Comparison of ENCODE assay signal across 8 cellular contexts in genomic region chr17:82351713-82352488, GRCh38. TPM values are rescaled to one million over a fixed set of nuclear protein-coding genes. Genes with fewer than 3 reads are reported as not detected.
DNase-seq lines count a peak whose midpoint lies in the region; ATAC-seq lines count a peak whose summit lies in the region.

No MANE protein-coding gene starts in this region.

- H3K9me3 Mint-ChIP-seq in central memory CD8-positive, alpha-beta T cell, result no peaks in the 10 kb centered on the region

- H3K4me3 Mint-ChIP-seq in central memory CD8-positive, alpha-beta T cell, result no peak overlapping the region

- intact Hi-C loops in left colon (cut with DNase I, micrococcal nuclease), result loop anchor here (5.0 to 10.0 kb wide), 3 partner anchors 60 to 423 kb away; no protein-coding TSS in a partner anchor

- peaks cover 4% of the 10 kb centered on the region for H3K36me3 Mint-ChIP-seq in central memory CD8-positive, alpha-beta T cell (ENCODE audit: insufficient read depth)

- H3K27me3 Mint-ChIP-seq in central memory CD8-positive, alpha-beta T cell, result peaks cover 28% of the 10 kb centered on the region

- H3K27ac Mint-ChIP-seq in central memory CD8-positive, alpha-beta T cell (ENCODE audit: low read depth), result no peak overlapping the region

- peak; percentile 61 for ATAC-seq in HG02642 (IDR thresholded peaks at IDR 0.05; ENCODE audit: poor library complexity, unreplicated experiment)
- ATAC-seq in central memory CD8-positive, alpha-beta T cell (replicated peaks; ENCODE audit: extremely low read depth, poor library complexity, severe bottlenecking), result peak; percentile 76
- ATAC-seq in left colon, result peak; percentile 83

- peak; percentile 62 for DNase-seq in DMS 273 treated with DMSO at 0.1 percent for 48 hours (lab: John Stamatoyannopoulos, UW)
- peak; percentile 86 for DNase-seq in NCI-H345 treated with DMSO at 0.1 percent for 48 hours (lab: John Stamatoyannopoulos, UW; ENCODE audit: unreplicated experiment)
- peak; percentile 85 for DNase-seq in activated CD4-positive, CD25-positive, alpha-beta regulatory T cell treated with anti-CD3 and anti-CD28 coated beads, Interleukin-2, amount 50 U/mL, for 72 hours
- peak; percentile 71 to 76 for DNase-seq in central memory CD8-positive, alpha-beta T cell (ENCODE audit: low spot score in 2 of 2)
- peak; percentile 75 to 91 for DNase-seq in left colon
- DNase-seq in stimulated activated CD4-positive, alpha-beta T cell treated with anti-CD3 and anti-CD28 coated beads, Interleukin-2, amount 100 ng/mL, for 48 hours, result peak; percentile 84 to 89
- DNase-seq in cortex of kidney (lab: John Stamatoyannopoulos, UW), result no peak

- no peaks in the 10 kb centered on the region for H3K4me1 Mint-ChIP-seq in central memory CD8-positive, alpha-beta T cell

RNA-seq across cellular contexts. Expression of gene TEX19, which starts 7.1 kb away (rescaled TPM):
- not detected for total RNA-seq in left colon

RNA-seq across cellular contexts. Expression of gene SECTM1, which starts 18.3 kb away (rescaled TPM):
- 100 to 1,000 TPM in 1 of 2 donors, 10 to 100 TPM in 1; 78.5 to 127 TPM for total RNA-seq in left colon

RNA-seq across cellular contexts. Expression of gene UTS2R, which starts 19.7 kb away (rescaled TPM):
- not detected for total RNA-seq in left colon

RNA-seq across cellular contexts. Expression of gene CD7, which starts 34.5 kb away (rescaled TPM):
- 10 to 100 TPM in 1 of 2 donors, 1 to 10 TPM in 1; 5.2 to 10.0 TPM for total RNA-seq in left colon
